Comparison of ENCODE assay signal across 1 cellular context in genomic region chr15:64695571-64695992, GRCh38.
TF ChIP-seq lines count a peak whose summit lies in the region.

No MANE protein-coding gene starts in this region.

TF ChIP-seq in K562, 482 proteins besides CTCF, POLR2A, EP300 and RAD21 (continued from another document and continues in another):
- TF ChIP-seq ZBTB5 (IDR thresholded peaks at IDR 0.05) (peak; percentile 85), MYC (IDR thresholded peaks at IDR 0.05; ENCODE audit: low read depth, low read length) (no peak; the same call in 1 of the 2 replicates), MYC (CRISPR knock-in tag; IDR thresholded peaks at IDR 0.05; ENCODE audit: borderline replicate concordance, low read depth) (no peak), TCF7 (IDR thresholded peaks at IDR 0.05; ENCODE audit: borderline replicate concordance) (peak; percentile 72; the same call in 1 of the 2 replicates), HMGXB4 (CRISPR knock-in tag; IDR thresholded peaks at IDR 0.05) (no peak), DNMT1 (IDR thresholded peaks at IDR 0.05) (no peak), PYGO2 (tag; IDR thresholded peaks at IDR 0.05) (peak; percentile 86), RNF2 (IDR thresholded peaks at IDR 0.05) (peak; percentile 94), ARNT (IDR thresholded peaks at IDR 0.05) (peak; percentile 80 to 98; a peak in 3 of 4 replicates), HDAC1 (IDR thresholded peaks at IDR 0.05) (peak; percentile 26 to 99; a peak in 3 of 4 replicates), NCOA1 (IDR thresholded peaks at IDR 0.05; ENCODE audit: low read depth) (peak; percentile 91), MAX (CRISPR knock-in tag; IDR thresholded peaks at IDR 0.05) (no peak), NR1H2 (CRISPR knock-in tag; IDR thresholded peaks at IDR 0.05) (no peak), ZKSCAN1 (IDR thresholded peaks at IDR 0.05; ENCODE audit: low read depth, low read length) (peak; percentile 68), ZNF41 (CRISPR knock-in tag; conservative IDR thresholded peaks at IDR 0.05) (peak; percentile 71; the same call in 1 of the 2 replicates), TCF7L2 (IDR thresholded peaks at IDR 0.05; ENCODE audit: low read depth, low read length) (no peak), CBFA2T2 (conservative IDR thresholded peaks at IDR 0.05) (peak; percentile 96), GTF2A2 (tag; IDR thresholded peaks at IDR 0.05) (no peak), NFRKB (IDR thresholded peaks at IDR 0.05; ENCODE audit: low read depth) (no peak), RFX1 (IDR thresholded peaks at IDR 0.05) (peak; percentile 60), ZNF431 (CRISPR knock-in tag; IDR thresholded peaks at IDR 0.05) (0 out of 2 replicates have a peak, but pooled peaks have one; percentile 51), SAFB (IDR thresholded peaks at IDR 0.05; ENCODE audit: borderline replicate concordance, low read depth, low read length) (no peak), FOXM1 (IDR thresholded peaks at IDR 0.05; ENCODE audit: low read depth) (peak; percentile 97), FOXM1 (CRISPR knock-in tag; IDR thresholded peaks at IDR 0.05; ENCODE audit: low read depth) (no peak), MAZ (CRISPR knock-in tag; conservative IDR thresholded peaks at IDR 0.05 in 1 of 2, IDR thresholded peaks at IDR 0.05 in 1 of 2) (peak; percentile 95 to 99), ZNF695 (CRISPR knock-in tag; IDR thresholded peaks at IDR 0.05) (no peak), ZNF639 (CRISPR knock-in tag; conservative IDR thresholded peaks at IDR 0.05 in 1 of 2, IDR thresholded peaks at IDR 0.05 in 1 of 2) (peak in 1 of 2 experiments; percentile 88; a peak in 2 of 4 replicates), WHSC1 (IDR thresholded peaks at IDR 0.05; ENCODE audit: low read length) (no peak), CC2D1A (IDR thresholded peaks at IDR 0.05) (peak; percentile 98), NFE2 (IDR thresholded peaks at IDR 0.05; ENCODE audit: low read depth) (peak; percentile 56; the same call in 1 of the 2 replicates), CCAR2 (IDR thresholded peaks at IDR 0.05; ENCODE audit: low read depth, low read length) (0 out of 2 replicates have a peak, but pooled peaks have one; percentile 39), MBD2 (IDR thresholded peaks at IDR 0.05; ENCODE audit: borderline replicate concordance, low read depth) (peak; percentile 88), CTCFL (IDR thresholded peaks at IDR 0.05; ENCODE audit: borderline replicate concordance, insufficient read depth, low read depth, low read length, poor library complexity, severe bottlenecking) (no peak), NR2C1 (IDR thresholded peaks at IDR 0.05) (no peak), NR2C1 (tag; IDR thresholded peaks at IDR 0.05) (peak; percentile 65), MEF2D (tag; conservative IDR thresholded peaks at IDR 0.05; ENCODE audit: low read depth) (peak; percentile 82), TSC22D4 (tag; IDR thresholded peaks at IDR 0.05) (no peak), FOXA1 (IDR thresholded peaks at IDR 0.05; ENCODE audit: borderline replicate concordance) (no peak), HLTF (IDR thresholded peaks at IDR 0.05) (no peak), FOSL1 (tag; conservative IDR thresholded peaks at IDR 0.05) (peak; percentile 75), ZNF512 (tag; IDR thresholded peaks at IDR 0.05) (no peak), HNRNPK (IDR thresholded peaks at IDR 0.05; ENCODE audit: low read depth, low read length, poor library complexity, severe bottlenecking) (no peak), SRF (CRISPR knock-in tag; IDR thresholded peaks at IDR 0.05) (peak in 1 of 2 experiments; percentile 53; a peak in 1 of 4 replicates), SNRNP70 (optimal IDR thresholded peaks at IDR 0.05; ENCODE audit: low read depth, low read length) (no peak), BRD9 (IDR thresholded peaks at IDR 0.05; ENCODE audit: low read depth, partially characterized antibody) (peak; percentile 66), FOXJ2 (tag; IDR thresholded peaks at IDR 0.05) (peak; percentile 93), LEF1 (IDR thresholded peaks at IDR 0.05) (peak; percentile 99), ZNF584 (CRISPR knock-in tag; IDR thresholded peaks at IDR 0.05; ENCODE audit: low read depth) (peak; percentile 81), EHMT2 (IDR thresholded peaks at IDR 0.05) (no peak), KLF13 (tag; IDR thresholded peaks at IDR 0.05; ENCODE audit: borderline replicate concordance, low read depth) (no peak), PHB2 (IDR thresholded peaks at IDR 0.05; ENCODE audit: low read depth) (peak; percentile 89), SP2 (IDR thresholded peaks at IDR 0.05; ENCODE audit: extremely low read depth, low read depth, low read length, poor library complexity, severe bottlenecking) (no peak), ZKSCAN3 (CRISPR knock-in tag; IDR thresholded peaks at IDR 0.05) (no peak), PRMT5 (CRISPR knock-in tag; IDR thresholded peaks at IDR 0.05) (no peak), CREB1 (IDR thresholded peaks at IDR 0.05) (peak; percentile 70), CREB1 (CRISPR knock-in tag; IDR thresholded peaks at IDR 0.05) (peak; percentile 47; the same call in 1 of the 2 replicates)
- TF ChIP-seq, protein P1, sequence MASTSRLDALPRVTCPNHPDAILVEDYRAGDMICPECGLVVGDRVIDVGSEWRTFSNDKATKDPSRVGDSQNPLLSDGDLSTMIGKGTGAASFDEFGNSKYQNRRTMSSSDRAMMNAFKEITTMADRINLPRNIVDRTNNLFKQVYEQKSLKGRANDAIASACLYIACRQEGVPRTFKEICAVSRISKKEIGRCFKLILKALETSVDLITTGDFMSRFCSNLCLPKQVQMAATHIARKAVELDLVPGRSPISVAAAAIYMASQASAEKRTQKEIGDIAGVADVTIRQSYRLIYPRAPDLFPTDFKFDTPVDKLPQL (IDR thresholded peaks at IDR 0.05; ENCODE audit: extremely low read depth, insufficient read length), result no peak
- TF ChIP-seq, protein P2, sequence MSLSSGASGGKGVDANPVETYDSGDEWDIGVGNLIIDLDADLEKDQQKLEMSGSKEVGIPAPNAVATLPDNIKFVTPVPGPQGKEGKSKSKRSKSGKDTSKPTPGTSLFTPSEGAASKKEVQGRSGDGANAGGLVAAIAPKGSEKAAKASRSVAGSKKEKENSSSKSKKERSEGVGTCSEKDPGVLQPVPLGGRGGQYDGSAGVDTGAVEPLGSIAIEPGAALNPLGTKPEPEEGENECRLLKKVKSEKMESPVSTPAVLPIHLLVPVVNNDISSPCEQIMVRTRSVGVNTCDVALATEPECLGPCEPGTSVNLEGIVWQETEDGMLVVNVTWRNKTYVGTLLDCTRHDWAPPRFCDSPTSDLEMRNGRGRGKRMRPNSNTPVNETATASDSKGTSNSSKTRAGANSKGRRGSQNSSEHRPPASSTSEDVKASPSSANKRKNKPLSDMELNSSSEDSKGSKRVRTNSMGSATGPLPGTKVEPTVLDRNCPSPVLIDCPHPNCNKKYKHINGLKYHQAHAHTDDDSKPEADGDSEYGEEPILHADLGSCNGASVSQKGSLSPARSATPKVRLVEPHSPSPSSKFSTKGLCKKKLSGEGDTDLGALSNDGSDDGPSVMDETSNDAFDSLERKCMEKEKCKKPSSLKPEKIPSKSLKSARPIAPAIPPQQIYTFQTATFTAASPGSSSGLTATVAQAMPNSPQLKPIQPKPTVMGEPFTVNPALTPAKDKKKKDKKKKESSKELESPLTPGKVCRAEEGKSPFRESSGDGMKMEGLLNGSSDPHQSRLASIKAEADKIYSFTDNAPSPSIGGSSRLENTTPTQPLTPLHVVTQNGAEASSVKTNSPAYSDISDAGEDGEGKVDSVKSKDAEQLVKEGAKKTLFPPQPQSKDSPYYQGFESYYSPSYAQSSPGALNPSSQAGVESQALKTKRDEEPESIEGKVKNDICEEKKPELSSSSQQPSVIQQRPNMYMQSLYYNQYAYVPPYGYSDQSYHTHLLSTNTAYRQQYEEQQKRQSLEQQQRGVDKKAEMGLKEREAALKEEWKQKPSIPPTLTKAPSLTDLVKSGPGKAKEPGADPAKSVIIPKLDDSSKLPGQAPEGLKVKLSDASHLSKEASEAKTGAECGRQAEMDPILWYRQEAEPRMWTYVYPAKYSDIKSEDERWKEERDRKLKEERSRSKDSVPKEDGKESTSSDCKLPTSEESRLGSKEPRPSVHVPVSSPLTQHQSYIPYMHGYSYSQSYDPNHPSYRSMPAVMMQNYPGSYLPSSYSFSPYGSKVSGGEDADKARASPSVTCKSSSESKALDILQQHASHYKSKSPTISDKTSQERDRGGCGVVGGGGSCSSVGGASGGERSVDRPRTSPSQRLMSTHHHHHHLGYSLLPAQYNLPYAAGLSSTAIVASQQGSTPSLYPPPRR (CRISPR knock-in tag; IDR thresholded peaks at IDR 0.05; ENCODE audit: borderline replicate concordance), result peak; percentile 48; the same call in 1 of the 2 replicates
